Comparison of ENCODE assay signal across 8 cellular contexts in the genomic region with DNA sequence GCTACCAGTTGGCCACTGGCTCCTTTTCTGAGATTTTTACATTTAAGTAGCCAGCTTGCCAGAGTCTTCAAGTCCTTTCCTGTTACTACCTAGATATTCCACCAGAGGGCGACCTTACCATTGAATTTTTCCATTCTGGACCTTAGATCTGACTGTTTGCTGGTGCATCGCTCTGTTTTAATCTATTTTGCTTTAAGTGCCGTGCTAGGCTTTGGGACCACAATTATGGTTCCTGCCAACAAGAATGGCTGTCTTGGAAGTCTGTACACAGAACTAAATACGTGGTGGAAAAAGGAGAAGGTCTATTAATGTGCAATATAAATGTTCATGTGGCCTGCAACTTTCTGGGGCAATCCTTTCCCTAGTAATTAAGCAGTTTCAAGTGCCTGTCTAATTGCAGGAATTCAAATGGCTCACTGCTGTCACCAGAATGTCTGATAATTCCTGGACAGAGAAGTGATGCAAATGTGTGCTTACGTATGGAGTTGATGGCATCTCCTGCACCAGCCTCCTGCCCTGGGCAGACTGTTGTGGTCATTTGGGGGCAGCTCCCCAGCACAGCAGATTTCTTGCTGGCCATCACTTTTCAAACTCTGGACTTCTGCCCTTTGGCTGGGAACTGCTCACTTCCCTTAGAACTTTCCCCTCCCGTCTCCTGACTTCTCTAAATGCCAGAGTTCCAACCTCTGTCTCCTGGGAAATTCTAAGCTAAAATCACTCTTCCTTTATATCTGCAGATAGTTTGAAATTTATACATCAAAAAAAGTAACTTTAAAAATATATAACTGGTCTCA. TPM values are rescaled to one million over a fixed set of nuclear protein-coding genes. Genes with fewer than 3 reads are reported as not detected.
A peak's percentile ranks its signal among the peaks of the same experiment; 100 is the strongest.
DNase-seq lines count a peak whose midpoint lies in the region; ATAC-seq, FAIRE-seq and TF ChIP-seq lines count a peak whose summit lies in the region.

No MANE protein-coding gene starts in this region.

- no peaks in the 10 kb centered on the region for H3K9me3 ChIP-seq in body of pancreas
- H3K9me3 ChIP-seq in small intestine (ENCODE audit: control insufficient read depth, low read depth) = no peaks in the 10 kb centered on the region

- DNase-seq in activated T-cell treated with anti-CD3 and anti-CD28 coated beads for 1 hour (ENCODE audit: low read depth) (peak; percentile 18), MV-4-11 (lab: John Stamatoyannopoulos, UW) (peak; percentile 76), RWPE1 (ENCODE audit: low spot score) (peak; percentile 64), body of pancreas (peak; percentile 44 to 76 (median 56)), iPS DF 19.7 (ENCODE audit: low read depth, low spot score) (peak; percentile 48), small intestine (peak; percentile 82)
- DNase-seq in activated T-cell treated with anti-CD3 and anti-CD28 coated beads, Interleukin-2, amount 50 U/mL, for 24 hours = no peak

- H3K27me3 ChIP-seq in body of pancreas (no peaks in the 10 kb centered on the region), small intestine (ENCODE audit: control insufficient read depth in 2 of 2, insufficient read depth in 2 of 2, low read length in 2 of 2) (no peaks in the 10 kb centered on the region)

- H3K4me1 ChIP-seq in body of pancreas = peaks cover 36% of the 10 kb centered on the region
- no peaks in the 10 kb centered on the region for H3K4me1 ChIP-seq in small intestine (ENCODE audit: control insufficient read depth in 2 of 2, insufficient read depth in 1 of 2, low read depth in 1 of 2, low read length in 1 of 2)

- CTCF ChIA-PET in RWPE1 (lab: Yijun Ruan, JAX) = interaction anchor here (0.6 to 2.0 kb wide), 9 partner anchors 11 to 164 kb away, joined by 3 to 15 read pairs (median 3); no protein-coding TSS in a partner anchor

- no peak for TF ChIP-seq POLR2A in body of pancreas (IDR thresholded peaks at IDR 0.05)

- H3K36me3 ChIP-seq in body of pancreas (replicated peaks in 1 of 2; ENCODE audit: insufficient read depth in 1 of 2, low read depth in 2 of 2) = no peaks in the 10 kb centered on the region
- no peaks in the 10 kb centered on the region for H3K36me3 ChIP-seq in small intestine (ENCODE audit: control insufficient read depth in 2 of 2, insufficient read depth in 2 of 2, low read length in 2 of 2)

- H3K27ac Mint-ChIP-seq in activated T-cell treated with anti-CD3 and anti-CD28 coated beads, Interleukin-2, amount 50 U/mL, for 24 hours = no peak overlapping the region

- peaks cover 4% of the 10 kb centered on the region for H3K27me3 Mint-ChIP-seq in activated T-cell treated with anti-CD3 and anti-CD28 coated beads, Interleukin-2, amount 50 U/mL, for 24 hours

- intact Hi-C loops in body of pancreas (cut with DNase I) = no loop called here

- H3K4me3 Mint-ChIP-seq in activated T-cell treated with anti-CD3 and anti-CD28 coated beads, Interleukin-2, amount 50 U/mL, for 24 hours = no peak overlapping the region

- POLR2A ChIA-PET in RWPE1 (lab: Yijun Ruan, JAX; ENCODE audit: low non-redundant PET) = no interaction called here

- H3K4me3 ChIP-seq in body of pancreas (no peak overlapping the region), small intestine (ENCODE audit: low read depth in 1 of 2, low read length in 2 of 2) (no peak overlapping the region)

- no peaks in the 10 kb centered on the region for H3K9me3 Mint-ChIP-seq in activated T-cell treated with anti-CD3 and anti-CD28 coated beads, Interleukin-2, amount 50 U/mL, for 24 hours

- 21% methylated on average over 6 of the region's 6 CpGs for WGBS in body of pancreas, 2 donors
- 21 to 30% (median 28%) methylated on average over 6 of the region's 6 CpGs for WGBS in small intestine, 3 donors

- no peaks in the 10 kb centered on the region for H3K36me3 Mint-ChIP-seq in activated T-cell treated with anti-CD3 and anti-CD28 coated beads, Interleukin-2, amount 50 U/mL, for 24 hours (ENCODE audit: low read depth)

- peaks cover 6% of the 10 kb centered on the region for H3K4me1 Mint-ChIP-seq in activated T-cell treated with anti-CD3 and anti-CD28 coated beads, Interleukin-2, amount 50 U/mL, for 24 hours (ENCODE audit: low read depth)

- peak; percentile 72 for TF ChIP-seq CTCF in RWPE1 (conservative IDR thresholded peaks at IDR 0.05; ENCODE audit: low read depth)
- peak; percentile 51 to 86 (median 81) for TF ChIP-seq CTCF in body of pancreas (IDR thresholded peaks at IDR 0.05)

- ATAC-seq in body of pancreas (peak; percentile 72), HG03439 (IDR thresholded peaks at IDR 0.05; ENCODE audit: unreplicated experiment) (no peak)

- no peak for FAIRE-seq in small intestine (lab: Jason Lieb, UNC)

- H3K27ac ChIP-seq in RWPE1 = no peak overlapping the region
- no peak overlapping the region for H3K27ac ChIP-seq in body of pancreas
- H3K27ac ChIP-seq in small intestine (ENCODE audit: low read depth in 1 of 2, low read length in 1 of 2) = no peak overlapping the region

RNA-seq across cellular contexts. Expression of a gene that starts 5.6 kb away (rescaled TPM):
- 10 to 100 TPM in 1 of 2 donors, 1 to 10 TPM in 1; 2.0 to 83.3 TPM for total RNA-seq in body of pancreas
- polyA plus RNA-seq in small intestine = 1 to 10 TPM in 1 of 3 donors, under 1 TPM in 2; 0.22 to 5.9 (median 0.81) TPM

RNA-seq across cellular contexts. Expression of a gene that starts 46.6 kb away (rescaled TPM):
- 100 to 1,000 TPM in 1 of 2 donors, 10 to 100 TPM in 1; 99.1 to 171 TPM for total RNA-seq in body of pancreas
- polyA plus RNA-seq in small intestine = 10 to 100 TPM; 76.2 to 95.6 (median 85.7) TPM

RNA-seq across cellular contexts. Expression of a gene that starts 58.4 kb away (rescaled TPM):
- 10 to 100 TPM; 10.5 to 81.7 TPM for total RNA-seq in body of pancreas
- polyA plus RNA-seq in small intestine = 10 to 100 TPM in 2 of 3 donors, 1 to 10 TPM in 1; 9.4 to 86.7 (median 32.1) TPM
